Comparison of ENCODE assay signal across 8 cellular contexts in genomic region chr5:82356808-82357671, GRCh38.
DNase-seq lines count a peak whose midpoint lies in the region; ATAC-seq and TF ChIP-seq lines count a peak whose summit lies in the region.

No MANE protein-coding gene starts in this region.

- H3K4me2 ChIP-seq in PC-3 (ENCODE audit: low read length) = peak overlapping the region; percentile 68

- peaks cover 6% of the 10 kb centered on the region for H3F3A ChIP-seq in PC-3 (ENCODE audit: low read length, unreplicated experiment)

- no peaks in the 10 kb centered on the region for H3K79me2 ChIP-seq in PC-3 (ENCODE audit: low read length)

- H3K9ac ChIP-seq in PC-3 (ENCODE audit: low read length) = peak overlapping the region; percentile 79

- no peaks in the 10 kb centered on the region for H3K9me3 ChIP-seq in AG04450 (ENCODE audit: control insufficient read depth, insufficient read depth, low read length)
- H3K9me3 ChIP-seq in PC-3 (ENCODE audit: low read length) = no peaks in the 10 kb centered on the region
- H3K9me3 ChIP-seq in gastroesophageal sphincter = no peaks in the 10 kb centered on the region

- peak overlapping the region; percentile 58 for H2AFZ ChIP-seq in PC-3 (ENCODE audit: low read length)

- H3K4me1 ChIP-seq in PC-3 (ENCODE audit: insufficient read depth, low read length) = peaks cover 30% of the 10 kb centered on the region
- H3K4me1 ChIP-seq in gastroesophageal sphincter = peaks cover 0 to 27% (median 6%) of the 10 kb centered on the region in 3 donors

- intact Hi-C loops in PC-3 (cut with micrococcal nuclease) = loop anchor here (1.0 to 10.0 kb wide), 8 partner anchors 30 to 1116 kb away; no protein-coding TSS in a partner anchor

- TF ChIP-seq POLR2A in gastroesophageal sphincter (IDR thresholded peaks at IDR 0.05) = no peak

- no peaks in the 10 kb centered on the region for H3K36me3 ChIP-seq in PC-3 (ENCODE audit: low read depth, low read length)
- H3K36me3 ChIP-seq in gastroesophageal sphincter = no peaks in the 10 kb centered on the region

- POLR2A ChIA-PET in AG04450 (lab: Yijun Ruan, JAX) (interaction anchor here (1.4 kb wide), 1 partner anchor 1211 kb away, joined by 3 read pairs; no protein-coding TSS in a partner anchor), PC-3 (lab: Charles Lee; ENCODE audit: unreplicated experiment) (interaction anchor here (0.7 kb wide), 1 partner anchor 1028 kb away, joined by 3 read pairs; no protein-coding TSS in a partner anchor)

- 10 to 63% methylated on average over 8 of the region's 14 CpGs for WGBS in gastroesophageal sphincter (ENCODE audit: low coverage in 1 of 2), 2 donors

- TSS peak; percentile 49 for BruUV-seq in PC-3 (replicated peaks; lab: Mats Ljungman, UMichigan)

- H3K27ac ChIP-seq in AG04450 (ENCODE audit: low read depth, low read length) = no peak overlapping the region
- peak overlapping the region; percentile 98 for H3K27ac ChIP-seq in PC-3 (ENCODE audit: low read length)
- peak overlapping the region in 3 of 4 donors; percentile 64 to 79 (median 72) for H3K27ac ChIP-seq in gastroesophageal sphincter

- ATAC-seq in GM21737 (IDR thresholded peaks at IDR 0.05; ENCODE audit: unreplicated experiment) = peak; percentile 59
- ATAC-seq in PC-3 = peak; percentile 99
- peak; percentile 92 for ATAC-seq in gastroesophageal sphincter

- H3K27me3 ChIP-seq in AG04450 (ENCODE audit: control insufficient read depth, insufficient read depth, low read length) (no peaks in the 10 kb centered on the region), PC-3 (ENCODE audit: low read length) (no peaks in the 10 kb centered on the region), gastroesophageal sphincter (no peaks in the 10 kb centered on the region)

- TF ChIP-seq CTCF in AG04450 (IDR thresholded peaks at IDR 0.05; ENCODE audit: low read depth, low read length) (no peak), PC-3 (conservative IDR thresholded peaks at IDR 0.05; ENCODE audit: low read depth, low read length) (no peak), gastroesophageal sphincter (IDR thresholded peaks at IDR 0.05) (no peak)

- no peak for TF ChIP-seq EP300 in gastroesophageal sphincter (IDR thresholded peaks at IDR 0.05)

- H3K9me2 ChIP-seq in PC-3 (replicated peaks; ENCODE audit: low read length) = no peaks in the 10 kb centered on the region

- DNase-seq in AG04450 (ENCODE audit: low read depth, low spot score) = peak; percentile 54
- DNase-seq in PC-3 = peak; percentile 97
- DNase-seq in activated T-helper 1 cell treated with Interleukin-2 at 50 U/mL for 16 hours (ENCODE audit: low read depth) = peak; percentile 57
- peak; percentile 61 to 66 (median 63) for DNase-seq in stimulated activated CD4-positive, alpha-beta T cell treated with anti-CD3 and anti-CD28 coated beads, Interleukin-12 subunit alpha, Interleukin-12 subunit beta, amount 100 ng/mL, for 48 hours (ENCODE audit: low read depth in 2 of 3, low spot score in 1 of 3)
- no peak for DNase-seq in DMS53 (lab: John Stamatoyannopoulos, UW)
- no peak for DNase-seq in middle frontal gyrus (ENCODE audit: extremely low spot score, low spot score)

- H3K4me3 ChIP-seq in AG04450 (ENCODE audit: low read depth, low read length) = no peak overlapping the region
- H3K4me3 ChIP-seq in PC-3 (ENCODE audit: low read length) = peak overlapping the region; percentile 36; the same call in 1 of the 2 replicates
- H3K4me3 ChIP-seq in gastroesophageal sphincter = no peak overlapping the region

- no peaks in the 10 kb centered on the region for H4K20me1 ChIP-seq in PC-3 (ENCODE audit: low read length)

- CTCF ChIA-PET in AG04450 (lab: Charles Lee) = no interaction called here
- CTCF ChIA-PET in PC-3 (lab: Charles Lee) = interaction anchor here (0.6 to 0.7 kb wide), 6 partner anchors 40 to 1161 kb away, joined by 3 to 10 read pairs (median 4); no protein-coding TSS in a partner anchor

Comparison
In these comparisons a context has a peak if more than half of its experiments do, and no peak if none do; other contexts are left out.
1. DNase-seq: peak in AG04450 (single experiment), PC-3 (single experiment), activated T-helper 1 cell treated with Interleukin-2 at 50 U/mL for 16 hours (single experiment) and stimulated activated CD4-positive, alpha-beta T cell treated with anti-CD3 and anti-CD28 coated beads, Interleukin-12 subunit alpha, Interleukin-12 subunit beta, amount 100 ng/mL, for 48 hours (3 of 3); none in DMS53 (single experiment) and middle frontal gyrus (single experiment).
2. Peak in every context shown above with its lines, with median percentiles within 50 percentile points of each other: ATAC-seq.